13 cellular contexts compared by ENCODE assay signal in the genomic region with DNA sequence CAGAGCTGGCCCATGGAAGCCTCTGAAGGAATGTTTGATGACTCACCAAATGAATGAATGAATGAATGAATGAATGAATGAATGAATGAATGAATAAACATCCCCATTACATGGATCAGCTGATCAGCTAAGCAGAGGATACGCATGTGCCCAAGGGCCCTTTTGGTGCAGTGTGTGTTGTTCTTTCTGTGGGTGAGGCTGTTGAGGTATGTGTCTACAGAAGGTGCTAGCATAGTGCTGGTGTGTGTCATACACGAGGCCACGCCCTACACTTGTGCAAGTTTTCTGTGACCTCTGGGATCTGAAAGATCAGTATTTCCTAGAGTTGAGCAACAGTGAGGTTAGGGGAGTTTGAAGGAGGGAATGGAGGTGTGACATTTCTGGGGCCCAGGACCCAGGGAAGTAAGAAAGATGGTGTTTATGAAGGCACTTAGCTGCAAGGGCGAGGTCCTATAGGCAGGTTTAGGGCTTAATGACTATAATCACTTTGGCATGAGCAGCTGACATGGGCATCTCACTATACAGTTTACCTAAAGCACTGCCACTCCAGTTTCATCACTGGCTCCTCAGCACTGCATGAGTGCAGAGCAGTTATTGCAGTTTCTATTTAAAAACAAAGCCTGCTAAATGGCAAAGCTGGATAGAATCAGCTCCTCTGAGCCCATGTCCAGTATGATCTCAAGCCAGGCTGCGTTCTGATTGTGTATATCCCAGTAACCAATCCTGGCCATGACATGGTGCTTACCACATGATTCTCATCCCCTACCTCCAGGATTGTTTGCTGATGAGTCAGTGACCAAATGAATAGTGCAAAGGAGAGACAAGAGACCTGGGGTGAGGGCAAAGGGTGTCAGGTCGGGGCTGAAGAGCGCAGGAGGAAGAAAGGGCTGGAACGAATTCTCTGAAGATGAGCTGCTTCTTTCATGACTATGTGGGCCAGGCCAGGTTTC.
DNase-seq lines count a peak whose midpoint lies in the region; ATAC-seq and TF ChIP-seq lines count a peak whose summit lies in the region.
"Had no signal": no experiment of that assay in that cellular context is flagged by ENCODE, and none has a peak within 500 bp of the region (broad histone marks: within the 10 kb centered on the region; RNA-seq: fewer than 3 reads in every experiment).

No MANE protein-coding gene starts in this region.

- POLR2A ChIA-PET in GM10248 (lab: Yijun Ruan, JAX), result no interaction called here

- no peak for TF ChIP-seq CTCF in GM10248 (IDR thresholded peaks at IDR 0.05; ENCODE audit: control extremely low read depth, extremely low read depth, low read depth, missing control alignments)

- no peak for ATAC-seq in HG03439 (IDR thresholded peaks at IDR 0.05; ENCODE audit: unreplicated experiment)
- ATAC-seq in HG03460 (IDR thresholded peaks at IDR 0.05; ENCODE audit: unreplicated experiment), result no peak

- peak; percentile 69 to 71 for DNase-seq in AML-193 (lab: John Stamatoyannopoulos, UW)
- DNase-seq in HS-5 (ENCODE audit: low read depth), result peak; percentile 37
- DNase-seq in SKM-1 (lab: John Stamatoyannopoulos, UW; ENCODE audit: unreplicated experiment), result peak; percentile 74
- peak; percentile 79 for DNase-seq in kidney tubule cell (ENCODE audit: low spot score)
- no peak for DNase-seq in GM10248 (ENCODE audit: extremely low spot score)
- DNase-seq in NCI-H345 treated with DMSO at 0.1 percent for 48 hours (lab: John Stamatoyannopoulos, UW; ENCODE audit: unreplicated experiment), result no peak
- DNase-seq: activated naive CD4-positive, alpha-beta T cell treated with Interleukin-2 at 50 U/mL for 16 hours; head of caudate nucleus; NCI-H2171; SK-N-SH; stimulated activated CD8-positive, alpha-beta memory T cell treated with anti-CD3 and anti-CD28 coated beads, Interleukin-4, amount 100 ng/mL, for 48 hours had no signal

- CTCF ChIA-PET in GM10248 (lab: Yijun Ruan, JAX), result interaction anchor here (1.1 to 1.3 kb wide), 2 partner anchors 11 to 17 kb away, joined by 3 read pairs; no protein-coding TSS in a partner anchor

Comparison
In these comparisons a context has a peak if more than half of its experiments do, and no peak if none do; other contexts are left out.
1. DNase-seq: peak in AML-193 (2 of 2), HS-5 (single experiment), SKM-1 (single experiment) and kidney tubule cell (single experiment); none in GM10248 (single experiment) and NCI-H345 treated with DMSO at 0.1 percent for 48 hours (single experiment).